In the genomic region with DNA sequence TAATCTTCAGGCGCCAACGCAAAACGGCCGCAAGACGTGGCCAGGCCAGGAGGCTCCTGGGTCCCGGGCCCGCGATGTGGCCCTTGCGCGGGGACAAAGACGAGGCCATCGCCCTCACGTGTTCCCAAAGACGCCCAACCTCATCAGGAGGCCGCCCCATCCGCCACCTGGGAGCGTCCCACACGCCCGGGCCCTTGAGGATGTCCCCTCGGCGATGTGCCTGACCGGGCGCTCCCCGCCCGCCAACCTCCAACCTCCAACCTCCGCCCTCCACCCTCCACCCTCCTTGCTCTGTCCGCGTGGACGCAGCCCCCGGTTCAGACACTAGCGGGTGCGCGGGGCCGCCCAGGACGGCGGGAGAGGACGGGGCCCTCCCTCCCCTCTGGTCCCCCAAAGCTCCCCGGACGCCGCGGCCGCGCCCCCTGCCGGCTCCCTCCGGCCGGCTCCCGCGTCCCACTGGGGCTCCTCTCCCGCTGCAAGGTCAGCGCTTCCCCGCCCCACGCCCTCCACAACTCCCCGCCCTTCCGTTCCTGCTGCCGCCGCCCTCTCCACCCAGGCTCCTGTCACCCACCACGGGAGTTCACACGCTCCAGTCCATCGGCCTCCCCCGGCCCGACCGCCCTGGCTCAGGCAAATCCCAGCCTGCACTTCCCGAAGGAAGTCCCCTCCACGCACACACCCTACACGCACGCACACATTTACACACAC, we compare ENCODE assay signal across 8 cellular contexts.
DNase-seq lines count a peak whose midpoint lies in the region; TF ChIP-seq lines count a peak whose summit lies in the region.

No MANE protein-coding gene starts in this region.

- H3K4me1 ChIP-seq in mucosa of stomach (ENCODE audit: control insufficient read depth, insufficient read depth, low read length), result peaks cover 48% of the 10 kb centered on the region
- H3K4me1 ChIP-seq in thyroid gland, result peaks cover 8 to 10% of the 10 kb centered on the region in 2 donors

- peak overlapping the region; percentile 60 for H3K4me3 ChIP-seq in H7 (ENCODE audit: insufficient read depth, low read depth, low read length)
- peak overlapping the region; percentile 36 to 70 (median 57) for H3K4me3 ChIP-seq in dorsolateral prefrontal cortex
- no peak overlapping the region for H3K4me3 ChIP-seq in mucosa of stomach (ENCODE audit: low read length)
- H3K4me3 ChIP-seq in thyroid gland (replicated peaks in 1 of 3), result no peak overlapping the region

- H3K36me3 ChIP-seq in H7 (replicated peaks; ENCODE audit: control insufficient read depth, insufficient read depth, low read length), result no peaks in the 10 kb centered on the region
- H3K36me3 ChIP-seq in mucosa of stomach (ENCODE audit: control insufficient read depth, insufficient read depth, low read length), result no peaks in the 10 kb centered on the region
- no peaks in the 10 kb centered on the region for H3K36me3 ChIP-seq in thyroid gland

- peaks cover 20% of the 10 kb centered on the region for H3K27me3 ChIP-seq in H7 (ENCODE audit: control insufficient read depth, insufficient read depth, low read length)
- H3K27me3 ChIP-seq in dorsolateral prefrontal cortex, result peaks cover 0 to 4% (median 0%) of the 10 kb centered on the region in 45 donors
- H3K27me3 ChIP-seq in mucosa of stomach (ENCODE audit: control insufficient read depth, insufficient read depth, low read length), result peaks cover 14% of the 10 kb centered on the region
- peaks cover 10% of the 10 kb centered on the region for H3K27me3 ChIP-seq in thyroid gland

- TF ChIP-seq CTCF in dorsolateral prefrontal cortex (IDR thresholded peaks at IDR 0.05 in 54 of 56, conservative IDR thresholded peaks at IDR 0.05 in 2 of 56; ENCODE audit: low read depth in 1 of 56, partially characterized antibody in 56 of 56) (peak in 53 of 56 donors; percentile 22 to 74 (median 57)), thyroid gland (IDR thresholded peaks at IDR 0.05) (peak in 2 of 6 experiments; percentile 11 to 19)

- in situ Hi-C loops in KBM-7 (cut with MboI; ENCODE audit: low pct_unique_long_range_greater_than_20kb, low sequenced_read_pairs), result no loop called here

- DNase-seq in H7 (peak; percentile 95), SW480 (ENCODE audit: low spot score) (peak; percentile 39), dorsolateral prefrontal cortex (peak in 4 of 10 donors; percentile 35 to 78 (median 60)), thyroid gland (peak; percentile 3 to 10), KBM-7 (no peak), NCI-H2196 treated with DMSO at 0.1 percent for 48 hours (lab: John Stamatoyannopoulos, UW; ENCODE audit: unreplicated experiment) (no peak), hepatic stellate cell (ENCODE audit: low spot score) (no peak)

- no peak for TF ChIP-seq POLR2A in thyroid gland (IDR thresholded peaks at IDR 0.05)

- H3K9me3 ChIP-seq in mucosa of stomach (ENCODE audit: control insufficient read depth, low read length) (no peaks in the 10 kb centered on the region), thyroid gland (no peaks in the 10 kb centered on the region)

- H3K27ac ChIP-seq in dorsolateral prefrontal cortex, result peak overlapping the region in 14 of 59 donors; percentile 6 to 67 (median 32)
- H3K27ac ChIP-seq in thyroid gland, result no peak overlapping the region

- WGBS in thyroid gland, 2 donors, result 4% methylated on average over 14 to 51 of the region's 66 CpGs

- intact Hi-C loops in dorsolateral prefrontal cortex (cut with DNase I) (loop anchor here (5.0 to 10.0 kb wide), 3 partner anchors 240 to 528 kb away; partner anchors contain the start of gene SDK2 (in 1 of the 2)), thyroid gland (cut with DNase I) (no loop called here)

- peak overlapping the region; percentile 16 for H3K9ac ChIP-seq in mucosa of stomach (ENCODE audit: low read length)

Comparison
In these comparisons a context has a peak if more than half of its experiments do, and no peak if none do; other contexts are left out.
1. DNase-seq: peak in H7 (single experiment), SW480 (single experiment) and thyroid gland (2 of 2); none in KBM-7 (single experiment), NCI-H2196 treated with DMSO at 0.1 percent for 48 hours (single experiment) and hepatic stellate cell (single experiment).
2. H3K4me3 ChIP-seq: peak in H7 (single experiment) and dorsolateral prefrontal cortex (59 of 59); none in mucosa of stomach (single experiment) and thyroid gland (0 of 3).